In genomic region chr2:101962243-101962809, GRCh38 we compare ENCODE assay signal across 13 cellular contexts. TPM values are rescaled to one million over a fixed set of nuclear protein-coding genes. Genes with fewer than 3 reads are reported as not detected.
DNase-seq lines count a peak whose midpoint lies in the region; ATAC-seq and TF ChIP-seq lines count a peak whose summit lies in the region.
"Had no signal": no experiment of that assay in that cellular context is flagged by ENCODE, and none has a peak within 500 bp of the region (broad histone marks: within the 10 kb centered on the region; RNA-seq: fewer than 3 reads in every experiment).

No MANE protein-coding gene starts in this region.

- intact Hi-C loops in stomach (cut with DNase I; ENCODE audit: low total_unique reads), result no loop called here
- intact Hi-C loops in left colon (cut with DNase I, micrococcal nuclease), result no loop called here
- intact Hi-C loops in lower leg skin (cut with DNase I; ENCODE audit: low total_unique reads), result no loop called here

- H3K18ac ChIP-seq in mesenchymal stem cell (ENCODE audit: low read depth in 1 of 2, low read length in 2 of 2), result peak overlapping the region; percentile 73 to 86

- no peak for ATAC-seq in left colon

- DNase-seq in HL-60 (ENCODE audit: low read depth in 1 of 2, low spot score in 1 of 2), result peak in 1 of 2 experiments; percentile 43
- no peak for DNase-seq in mesenchymal stem cell
- no peak for DNase-seq in stomach
- no peak for DNase-seq in COLO668 (lab: John Stamatoyannopoulos, UW; ENCODE audit: unreplicated experiment)
- DNase-seq in dermis blood vessel endothelial cell, result no peak
- no peak for DNase-seq in left colon
- no peak for DNase-seq in lower leg skin (ENCODE audit: low spot score in 2 of 2)
- DNase-seq: activated CD4-positive, alpha-beta T cell treated with anti-CD3 and anti-CD28 coated beads, Interleukin-2, amount 50 U/mL, for 4 hours; DND-41; effector CD8-positive, alpha-beta T cell; foreskin melanocyte; naive B cell had no signal

- TF ChIP-seq POLR2A in stomach (IDR thresholded peaks at IDR 0.05) (no peak), lower leg skin (IDR thresholded peaks at IDR 0.05) (no peak)

- H3K27me3 ChIP-seq in HL-60 (ENCODE audit: insufficient read depth, poor library complexity, severe bottlenecking) (no peaks in the 10 kb centered on the region), mesenchymal stem cell (ENCODE audit: control insufficient read depth in 1 of 2, insufficient read depth in 1 of 2, low read length in 2 of 2) (peaks cover 0 to 22% of the 10 kb centered on the region in 2 experiments), stomach (no peaks in the 10 kb centered on the region)

- peak overlapping the region in 1 of 2 experiments; percentile 71 for H3K4ac ChIP-seq in mesenchymal stem cell (ENCODE audit: low read depth in 1 of 2, low read length in 2 of 2)

- H2BK5ac ChIP-seq in mesenchymal stem cell (ENCODE audit: low read depth, low read length, poor library complexity, severe bottlenecking), result no peak overlapping the region

- no peak overlapping the region for H3K9ac ChIP-seq in mesenchymal stem cell (ENCODE audit: low read length)

- no peak overlapping the region for H2BK15ac ChIP-seq in mesenchymal stem cell (ENCODE audit: low read depth, poor library complexity, severe bottlenecking)

- H3K23ac ChIP-seq in mesenchymal stem cell (ENCODE audit: low read length in 2 of 2), result peak overlapping the region in 1 of 2 experiments; percentile 70

- H3K4me1 ChIP-seq in mesenchymal stem cell (ENCODE audit: control insufficient read depth, insufficient read depth, low read depth, low read length) (no peaks in the 10 kb centered on the region), stomach (peaks cover 9 to 23% (median 17%) of the 10 kb centered on the region in 4 donors)

- peak overlapping the region; percentile 94 for H4K91ac ChIP-seq in mesenchymal stem cell (ENCODE audit: low read length)

- TF ChIP-seq EP300 in stomach (IDR thresholded peaks at IDR 0.05), result no peak

- TF ChIP-seq CTCF in HL-60 (IDR thresholded peaks at IDR 0.05; ENCODE audit: insufficient read depth, low read length) (no peak), stomach (IDR thresholded peaks at IDR 0.05) (no peak), lower leg skin (IDR thresholded peaks at IDR 0.05) (no peak)

- H3K4me2 ChIP-seq in mesenchymal stem cell (ENCODE audit: low read length, poor library complexity, severe bottlenecking), result no peak overlapping the region

- peak overlapping the region in 1 of 2 experiments; percentile 61 for H3K14ac ChIP-seq in mesenchymal stem cell (ENCODE audit: low read length in 2 of 2)

- H3K79me1 ChIP-seq in mesenchymal stem cell (replicated peaks; ENCODE audit: low read length, poor library complexity, severe bottlenecking), result no peaks in the 10 kb centered on the region

- peak overlapping the region in 1 of 2 experiments; percentile 93 for H2BK12ac ChIP-seq in mesenchymal stem cell (ENCODE audit: low read length in 2 of 2)

- peak overlapping the region; percentile 67 for H4K8ac ChIP-seq in mesenchymal stem cell (ENCODE audit: low read length)

- H3K9me3 ChIP-seq in mesenchymal stem cell (ENCODE audit: control insufficient read depth, low read length) (no peaks in the 10 kb centered on the region), stomach (no peaks in the 10 kb centered on the region)

- no peaks in the 10 kb centered on the region for H3K36me3 ChIP-seq in mesenchymal stem cell (ENCODE audit: control insufficient read depth in 1 of 2, insufficient read depth in 2 of 2, low read depth in 1 of 2, low read length in 2 of 2)
- no peaks in the 10 kb centered on the region for H3K36me3 ChIP-seq in stomach

- H2AFZ ChIP-seq in mesenchymal stem cell (ENCODE audit: low read depth, low read length), result no peak overlapping the region

- WGBS in mesenchymal stem cell, result 88% methylated on average over 9 of the region's 12 CpGs
- 79 to 91% (median 88%) methylated on average over 7 to 12 of the region's 12 CpGs for WGBS in stomach, 5 donors
- 50 to 72% methylated on average over 12 of the region's 12 CpGs for WGBS in lower leg skin, 2 donors

- H3K4me3 ChIP-seq in HL-60 (replicated peaks; ENCODE audit: insufficient read depth, low read length), result 0 out of 2 replicates have a peak overlapping the region, but pooled peaks have one; percentile 7
- H3K4me3 ChIP-seq in mesenchymal stem cell (ENCODE audit: insufficient read depth in 1 of 2, low read depth in 1 of 2, low read length in 2 of 2), result no peak overlapping the region
- peak overlapping the region in 2 of 4 donors; percentile 6 to 7 for H3K4me3 ChIP-seq in stomach
- no peak overlapping the region for H3K4me3 ChIP-seq in lower leg skin (ENCODE audit: low read depth, poor library complexity, severe bottlenecking)

- peak overlapping the region; percentile 52 for H2BK120ac ChIP-seq in mesenchymal stem cell (ENCODE audit: low read depth, low read length)

- H2AK5ac ChIP-seq in mesenchymal stem cell (ENCODE audit: low read length, severe bottlenecking), result no peak overlapping the region

- H3K27ac ChIP-seq in HL-60 (replicated peaks) (peak overlapping the region; percentile 91), angular gyrus (ENCODE audit: low read depth, low read length) (peak overlapping the region; percentile 38), mesenchymal stem cell (ENCODE audit: low read length, poor library complexity, severe bottlenecking) (no peak overlapping the region), stomach (peak overlapping the region in 4 of 5 donors; percentile 84 to 90 (median 88))

RNA-seq across cellular contexts. Expression of gene IL1R2, which starts 29.4 kb away (rescaled TPM):
- polyA plus RNA-seq in mesenchymal stem cell (2013, experiment 1 of 2), result 3.4 TPM
- polyA plus RNA-seq in mesenchymal stem cell (2013, experiment 2 of 2), result 3.0 TPM
- total RNA-seq in stomach (10 to 100 TPM in 4 of 5 donors, 1 to 10 TPM in 1; 2.3 to 99.6 (median 30.7) TPM), dermis blood vessel endothelial cell (0.28 and 0.34 TPM in 2 replicates), left colon (10 to 100 TPM; 77.7 to 81.1 TPM), lower leg skin (100 to 1,000 TPM in 1 of 4 donors, 10 to 100 TPM in 3; 58.4 to 106 (median 68.7) TPM)
- 100 to 1,000 TPM in 1 of 3 donors, 10 to 100 TPM in 2; 11.9 to 111 (median 18.9) TPM for polyA plus RNA-seq in stomach
